ENCODE assay signal across 8 cellular contexts in the genomic region with DNA sequence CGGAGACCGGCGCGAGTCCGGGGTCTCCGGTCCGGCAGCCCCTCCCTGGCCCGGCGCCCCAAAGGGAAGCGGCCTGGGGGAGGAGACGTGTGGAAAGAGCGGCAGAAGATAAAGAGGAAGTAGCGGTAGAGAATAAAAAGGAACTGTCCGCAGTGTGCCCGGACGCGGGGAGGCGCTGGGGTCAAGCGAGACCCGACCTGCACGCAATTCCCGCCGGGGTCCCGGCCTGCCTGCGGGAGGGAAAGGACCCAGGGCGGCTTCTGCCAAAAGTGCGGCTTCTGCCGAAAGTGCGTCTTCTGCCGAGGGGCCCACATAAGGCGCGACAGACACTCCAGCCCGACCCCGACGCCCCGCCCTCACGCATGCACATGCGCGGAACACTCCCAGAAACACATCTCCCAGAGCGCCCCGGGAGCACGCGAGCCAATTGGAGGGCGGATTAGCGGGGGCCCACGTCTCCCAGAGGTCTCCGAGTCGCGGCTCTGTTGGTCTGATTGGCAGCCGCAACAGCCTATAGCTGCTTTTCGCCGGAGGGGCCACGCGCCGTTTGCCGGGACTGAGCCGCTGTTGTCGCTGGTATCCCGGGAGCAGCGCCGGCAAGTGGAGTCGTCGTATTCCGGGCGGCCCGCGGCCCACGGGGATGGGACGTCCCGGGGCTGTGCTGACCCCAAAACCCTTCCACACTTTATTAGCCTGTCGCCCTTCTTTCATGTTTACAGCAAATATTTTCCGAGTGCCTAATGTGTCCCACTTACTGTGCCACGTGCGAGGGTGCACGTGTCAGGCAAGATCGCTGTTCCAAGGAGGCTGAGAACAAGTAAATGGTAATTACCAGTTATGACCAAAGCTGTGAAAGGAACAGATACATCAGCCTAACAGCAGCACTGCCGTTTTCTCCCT. TPM values are rescaled to one million over a fixed set of nuclear protein-coding genes. Genes with fewer than 3 reads are reported as not detected.
DNase-seq lines count a peak whose midpoint lies in the region; TF ChIP-seq lines count a peak whose summit lies in the region.

No MANE protein-coding gene starts in this region.

- DNase-seq in H7: peak; percentile 98
- DNase-seq in activated gamma-delta T cell (lab: John Stamatoyannopoulos, UW): peak; percentile 95
- DNase-seq in fibroblast of villous mesenchyme (ENCODE audit: low read depth): peak; percentile 99
- DNase-seq in neural progenitor cell (ENCODE audit: low spot score): peak; percentile 98
- DNase-seq in stromal cell of bone marrow (ENCODE audit: low read depth): peak; percentile 97

- H3K27ac ChIP-seq in neural progenitor cell: no peak overlapping the region

- TF ChIP-seq POLR2A in Raji (IDR thresholded peaks at IDR 0.05; ENCODE audit: insufficient read depth, low read depth, low read length): peak; percentile 83

- TF ChIP-seq CTCF in Loucy (conservative IDR thresholded peaks at IDR 0.05; ENCODE audit: low read length) (no peak), fibroblast of villous mesenchyme (IDR thresholded peaks at IDR 0.05; ENCODE audit: insufficient read depth, low read depth, low read length) (peak; percentile 30), neural progenitor cell (IDR thresholded peaks at IDR 0.05) (peak; percentile 38)

- H3K36me3 Mint-ChIP-seq in neural progenitor cell: no peaks in the 10 kb centered on the region

- H3K4me1 ChIP-seq in ES-I3 (ENCODE audit: insufficient read depth, low read length): no peaks in the 10 kb centered on the region
- H3K4me1 ChIP-seq in Loucy (ENCODE audit: insufficient read depth, low read length, poor library complexity, severe bottlenecking): no peaks in the 10 kb centered on the region
- no peaks in the 10 kb centered on the region for H3K4me1 ChIP-seq in neural progenitor cell

- H3K9me3 ChIP-seq in ES-I3 (ENCODE audit: control insufficient read depth, insufficient read depth, low read length): peaks cover 2% of the 10 kb centered on the region; the same call in 1 of the 2 replicates
- no peaks in the 10 kb centered on the region for H3K9me3 ChIP-seq in Loucy (ENCODE audit: insufficient read depth, low read depth, low read length)
- no peaks in the 10 kb centered on the region for H3K9me3 ChIP-seq in neural progenitor cell (ENCODE audit: low read depth)

- H3F3A ChIP-seq in Loucy (ENCODE audit: low read depth): no peaks in the 10 kb centered on the region
- peaks cover 14% of the 10 kb centered on the region for H3F3A ChIP-seq in neural progenitor cell (ENCODE audit: low read depth)

- H3K27ac Mint-ChIP-seq in neural progenitor cell: no peak overlapping the region

- peak overlapping the region; percentile 71 for H3K4me3 ChIP-seq in H7 (ENCODE audit: insufficient read depth, low read depth, low read length)
- H3K4me3 ChIP-seq in Loucy (ENCODE audit: low read length, poor library complexity, severe bottlenecking): peak overlapping the region; percentile 77
- H3K4me3 ChIP-seq in fibroblast of villous mesenchyme (ENCODE audit: low read depth, low read length): peak overlapping the region; percentile 86
- peak overlapping the region; percentile 61 for H3K4me3 ChIP-seq in neural progenitor cell

- peaks cover 6% of the 10 kb centered on the region for H3K27me3 Mint-ChIP-seq in neural progenitor cell (ENCODE audit: insufficient read depth, low read depth)

- peak overlapping the region; percentile 85 for H3K4me3 Mint-ChIP-seq in neural progenitor cell

- H2AFZ ChIP-seq in Loucy (ENCODE audit: low read length): peak overlapping the region; percentile 81
- H2AFZ ChIP-seq in neural progenitor cell (replicated peaks): peak overlapping the region; percentile 88

- no peaks in the 10 kb centered on the region for H3K9me2 ChIP-seq in Loucy (replicated peaks; ENCODE audit: low read depth, low read length)

- H3K79me2 ChIP-seq in Loucy (ENCODE audit: insufficient read depth, low read length) (no peaks in the 10 kb centered on the region; the same call in 1 of the 2 replicates), neural progenitor cell (ENCODE audit: low read depth) (no peaks in the 10 kb centered on the region)

- H3K9ac ChIP-seq in ES-I3 (ENCODE audit: low read depth, low read length): peak overlapping the region; percentile 58; the same call in 1 of the 2 replicates
- H3K9ac ChIP-seq in Loucy (ENCODE audit: low read depth, low read length, poor library complexity, severe bottlenecking): peak overlapping the region; percentile 69
- H3K9ac ChIP-seq in neural progenitor cell: no peak overlapping the region

- no peaks in the 10 kb centered on the region for H4K20me1 ChIP-seq in Loucy (ENCODE audit: insufficient read depth, low read length, poor library complexity, severe bottlenecking)
- H4K20me1 ChIP-seq in neural progenitor cell (ENCODE audit: low read depth): no peaks in the 10 kb centered on the region

- H3K27me3 ChIP-seq in H7 (ENCODE audit: control insufficient read depth, insufficient read depth, low read length) (peaks cover 11% of the 10 kb centered on the region; the same call in 1 of the 2 replicates), Loucy (ENCODE audit: insufficient read depth, low read length, poor library complexity, severe bottlenecking) (no peaks in the 10 kb centered on the region), neural progenitor cell (peaks cover 20% of the 10 kb centered on the region)

- no peaks in the 10 kb centered on the region for H3K9me3 Mint-ChIP-seq in neural progenitor cell

- no peaks in the 10 kb centered on the region for H3K36me3 ChIP-seq in ES-I3 (ENCODE audit: insufficient read depth, low read length)
- no peaks in the 10 kb centered on the region for H3K36me3 ChIP-seq in H7 (replicated peaks; ENCODE audit: control insufficient read depth, insufficient read depth, low read length)
- no peaks in the 10 kb centered on the region for H3K36me3 ChIP-seq in Loucy (ENCODE audit: insufficient read depth, low read length)
- no peaks in the 10 kb centered on the region for H3K36me3 ChIP-seq in neural progenitor cell

- H3K4me2 ChIP-seq in Loucy (ENCODE audit: low read depth, low read length, poor library complexity, severe bottlenecking) (peak overlapping the region; percentile 71), neural progenitor cell (peak overlapping the region; percentile 73)

- H3K4me1 Mint-ChIP-seq in neural progenitor cell: peaks cover 7% of the 10 kb centered on the region

RNA-seq across cellular contexts. Expression of a gene that starts 8.0 kb away (rescaled TPM):
- total RNA-seq in H7 (2014; rRNA removed; shearing (Covaris generic)): 0.14 TPM in 1 of 2 replicates, not detected in the other
- total RNA-seq in fibroblast of villous mesenchyme: under 0.01 TPM in 1 of 2 replicates, not detected in the other
- not detected in 2 replicates for total RNA-seq in neural progenitor cell (ENCODE audit: low replicate concordance)

RNA-seq across cellular contexts. Expression of a gene that starts 18.9 kb away (rescaled TPM):
- total RNA-seq in H7 (2014; rRNA removed; shearing (Covaris generic)): 32.4 and 47.5 TPM in 2 replicates
- total RNA-seq in fibroblast of villous mesenchyme (43.2 and 56.7 TPM in 2 replicates), neural progenitor cell (ENCODE audit: low replicate concordance) (30.1 and 40.8 TPM in 2 replicates)

RNA-seq across cellular contexts. Expression of a gene that starts 29.4 kb away (rescaled TPM):
- 9.1 and 13.1 TPM in 2 replicates for total RNA-seq in H7 (2014; rRNA removed; shearing (Covaris generic))
- 10.0 and 11.2 TPM in 2 replicates for total RNA-seq in fibroblast of villous mesenchyme
- 9.4 and 10.1 TPM in 2 replicates for total RNA-seq in neural progenitor cell (ENCODE audit: low replicate concordance)

RNA-seq across cellular contexts. Expression of a gene that starts 40.8 kb away (rescaled TPM):
- total RNA-seq in H7 (2014; rRNA removed; shearing (Covaris generic)): 2.1 and 5.5 TPM in 2 replicates
- total RNA-seq in fibroblast of villous mesenchyme (4.2 and 7.3 TPM in 2 replicates), neural progenitor cell (ENCODE audit: low replicate concordance) (6.6 and 10.6 TPM in 2 replicates)

RNA-seq across cellular contexts. Expression of a gene that starts 40.9 kb away (rescaled TPM):
- total RNA-seq in H7 (2014; rRNA removed; shearing (Covaris generic)): 12.1 and 14.9 TPM in 2 replicates
- total RNA-seq in fibroblast of villous mesenchyme (19.0 and 25.5 TPM in 2 replicates), neural progenitor cell (ENCODE audit: low replicate concordance) (30.4 and 36.3 TPM in 2 replicates)
